In the genomic region with DNA sequence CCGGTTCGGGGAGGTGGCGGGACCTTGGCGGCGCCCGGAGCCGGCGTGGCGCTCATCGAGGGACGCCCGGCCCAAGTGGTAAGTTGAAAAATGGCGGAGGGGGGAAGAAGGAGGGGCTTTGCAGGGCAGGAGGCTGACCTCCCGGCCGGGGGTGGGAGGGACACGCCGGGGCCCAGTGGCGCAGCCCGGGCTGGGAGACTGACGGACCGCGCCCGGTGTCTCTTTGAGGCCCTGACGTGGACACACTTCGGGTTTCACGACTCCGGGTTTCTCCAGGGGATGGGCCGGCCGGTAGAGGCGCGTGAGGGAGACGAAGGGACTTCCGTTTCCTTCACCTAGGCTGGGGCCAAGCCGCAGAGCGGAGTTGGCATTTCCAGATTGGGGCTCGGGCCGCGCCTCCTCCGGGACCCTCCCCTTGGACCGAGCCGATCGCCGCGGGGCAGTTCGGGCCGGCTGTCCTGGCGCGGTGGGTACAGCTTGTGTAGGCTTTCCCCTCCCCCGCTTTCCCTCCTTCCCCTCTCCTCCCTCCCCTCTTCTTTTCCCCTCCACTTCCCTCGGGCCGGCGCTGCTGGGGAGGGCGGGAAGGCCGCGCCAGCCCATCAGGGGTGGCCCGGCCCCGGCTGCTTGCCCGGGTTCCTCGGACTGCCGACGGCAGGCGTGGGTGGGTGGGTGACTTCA, we compare ENCODE assay signal across 8 cellular contexts. TPM values are rescaled to one million over a fixed set of nuclear protein-coding genes. Genes with fewer than 3 reads are reported as not detected.
A peak's percentile ranks its signal among the peaks of the same experiment; 100 is the strongest.
DNase-seq lines count a peak whose midpoint lies in the region; ATAC-seq lines count a peak whose summit lies in the region.

A gene (plus strand): TSS at position 226 of the 678 bp plus-strand sequence. CDS start 25,610 bp downstream, outside the sequence.

- H3K36me3 ChIP-seq in CD4-positive, alpha-beta memory T cell (ENCODE audit: insufficient read depth, low read length): no peaks in the 10 kb centered on the region
- no peaks in the 10 kb centered on the region for H3K36me3 ChIP-seq in NT2/D1 (ENCODE audit: insufficient read depth, insufficient read length, low read length)
- H3K36me3 ChIP-seq in mesodermal cell (ENCODE audit: control insufficient read depth, insufficient read depth, low read length): peaks cover 11% of the 10 kb centered on the region

- H3K4me3 ChIP-seq in CD4-positive, alpha-beta memory T cell (ENCODE audit: low read length in 2 of 2): peak within 1 kb of the TSS; percentile 29 to 69
- peak within 1 kb of the TSS; percentile 45 for H3K4me3 ChIP-seq in NT2/D1 (ENCODE audit: insufficient read length, low read depth)
- peak within 1 kb of the TSS; percentile 60 for H3K4me3 ChIP-seq in mesodermal cell (ENCODE audit: extremely low read depth, insufficient read depth, low read length, poor library complexity, severe bottlenecking)

- H3K27ac ChIP-seq in CD4-positive, alpha-beta memory T cell (ENCODE audit: low read depth, low read length): peak within 1 kb of the TSS; percentile 81
- peak within 1 kb of the TSS; percentile 94 for H3K27ac ChIP-seq in mesodermal cell (ENCODE audit: low read depth, low read length, severe bottlenecking)

- peak within 1 kb of the TSS; percentile 70 for H3K9ac ChIP-seq in NT2/D1 (ENCODE audit: insufficient read length, low read depth)

- peaks cover 0 to 9% of the 10 kb centered on the region in 2 donors for H3K36me3 Mint-ChIP-seq in CD4-positive, alpha-beta memory T cell

- H3K4me3 Mint-ChIP-seq in CD4-positive, alpha-beta memory T cell: peak within 1 kb of the TSS; percentile 86 to 96 (median 94)

- H3K4me1 Mint-ChIP-seq in CD4-positive, alpha-beta memory T cell: peaks cover 6 to 29% (median 17%) of the 10 kb centered on the region in 4 donors

- peak; percentile 63 to 76 (median 68) for DNase-seq in CD4-positive, alpha-beta memory T cell
- peak; percentile 46 for DNase-seq in NT2/D1 (ENCODE audit: low read depth, low spot score)
- DNase-seq in activated CD8-positive, alpha-beta memory T cell treated with anti-CD3 and anti-CD28 coated beads, Interleukin-2, amount 50 U/mL, for 24 hours (ENCODE audit: extremely low read depth): peak; percentile 20
- DNase-seq in stimulated activated CD8-positive, alpha-beta memory T cell treated with anti-CD3 and anti-CD28 coated beads, Interleukin-15, amount 100 ng/mL, for 48 hours (ENCODE audit: low read depth in 2 of 2): peak; percentile 66 to 70

- H3K27ac Mint-ChIP-seq in CD4-positive, alpha-beta memory T cell: peak within 1 kb of the TSS; percentile 96 to 97 (median 97)

- intact Hi-C loops in CD4-positive, alpha-beta memory T cell (cut with micrococcal nuclease): loop anchor here (2.0 kb wide), 3 partner anchors 19 to 127 kb away; a partner anchor contains a TSS

- H3K9me3 Mint-ChIP-seq in CD4-positive, alpha-beta memory T cell: no peaks in the 10 kb centered on the region

- 0% methylated on average over 5 to 12 of the region's 62 CpGs for WGBS in mesodermal cell (ENCODE audit: insufficient coverage in 2 of 2), 2 experiments

- POLR2A ChIA-PET in CD4-positive, alpha-beta memory T cell (lab: Charles Lee; ENCODE audit: partially characterized antibody): interaction anchor here (1.0 to 2.1 kb wide), 4 partner anchors 9 to 486 kb away, joined by 3 to 9 read pairs (median 4); a partner anchor contains a TSS

- peaks cover 16% of the 10 kb centered on the region for H3K4me1 ChIP-seq in CD4-positive, alpha-beta memory T cell (ENCODE audit: insufficient read depth, low read length)
- H3K4me1 ChIP-seq in NT2/D1 (ENCODE audit: insufficient read depth, insufficient read length) (no peaks in the 10 kb centered on the region), mesodermal cell (ENCODE audit: control insufficient read depth, insufficient read depth, low read length, poor library complexity, severe bottlenecking) (no peaks in the 10 kb centered on the region)

- CTCF ChIA-PET in CD4-positive, alpha-beta memory T cell (lab: Charles Lee; ENCODE audit: partially characterized antibody): interaction anchor here (1.0 kb wide), 1 partner anchor 11 kb away, joined by 3 read pairs; no protein-coding TSS in a partner anchor

- H3K9me3 ChIP-seq in CD4-positive, alpha-beta memory T cell (ENCODE audit: control insufficient read depth in 1 of 2, low read length in 2 of 2): no peaks in the 10 kb centered on the region
- H3K9me3 ChIP-seq in NT2/D1 (ENCODE audit: insufficient read depth, low read length) (no peaks in the 10 kb centered on the region), mesodermal cell (ENCODE audit: control insufficient read depth, low read length) (no peaks in the 10 kb centered on the region)

- in situ Hi-C loops in endometrial microvascular endothelial cells (cut with HindIII; ENCODE audit: inconsistent ontology term, low pct_unique_long_range_greater_than_20kb, low sequenced_read_pairs): no loop called here

- no peaks in the 10 kb centered on the region for H3K27me3 ChIP-seq in CD4-positive, alpha-beta memory T cell (ENCODE audit: insufficient read depth, low read length)
- no peaks in the 10 kb centered on the region for H3K27me3 ChIP-seq in NT2/D1 (ENCODE audit: insufficient read depth, insufficient read length)

- ATAC-seq in GM19351 (IDR thresholded peaks at IDR 0.05; ENCODE audit: unreplicated experiment) (peak; percentile 75), HG03520 (IDR thresholded peaks at IDR 0.05; ENCODE audit: unreplicated experiment) (peak; percentile 74)

- H3K27me3 Mint-ChIP-seq in CD4-positive, alpha-beta memory T cell: no peaks in the 10 kb centered on the region

RNA-seq across cellular contexts. Expression of the gene that starts here (rescaled TPM):
- total RNA-seq in CD4-positive, alpha-beta memory T cell: 10 to 100 TPM; 59.9 to 64.6 TPM
- 10 to 100 TPM in 1 of 2 donors, 1 to 10 TPM in 1; 6.0 to 14.0 TPM for polyA plus RNA-seq in CD4-positive, alpha-beta memory T cell
- 23.3 TPM for total RNA-seq in endometrial microvascular endothelial cells (ENCODE audit: inconsistent ontology term)
- polyA plus RNA-seq in mesodermal cell (2013, experiment 1 of 2): 22.4 TPM
- polyA plus RNA-seq in mesodermal cell (2013, experiment 2 of 2): 27.1 TPM

Comparison
In these comparisons a context has a peak if more than half of its experiments do, and no peak if none do; other contexts are left out.
1. Peak in every context shown above with its lines: DNase-seq, ATAC-seq, H3K4me3 ChIP-seq and H3K27ac ChIP-seq.